26 cellular contexts compared by ENCODE assay signal in the genomic region with DNA sequence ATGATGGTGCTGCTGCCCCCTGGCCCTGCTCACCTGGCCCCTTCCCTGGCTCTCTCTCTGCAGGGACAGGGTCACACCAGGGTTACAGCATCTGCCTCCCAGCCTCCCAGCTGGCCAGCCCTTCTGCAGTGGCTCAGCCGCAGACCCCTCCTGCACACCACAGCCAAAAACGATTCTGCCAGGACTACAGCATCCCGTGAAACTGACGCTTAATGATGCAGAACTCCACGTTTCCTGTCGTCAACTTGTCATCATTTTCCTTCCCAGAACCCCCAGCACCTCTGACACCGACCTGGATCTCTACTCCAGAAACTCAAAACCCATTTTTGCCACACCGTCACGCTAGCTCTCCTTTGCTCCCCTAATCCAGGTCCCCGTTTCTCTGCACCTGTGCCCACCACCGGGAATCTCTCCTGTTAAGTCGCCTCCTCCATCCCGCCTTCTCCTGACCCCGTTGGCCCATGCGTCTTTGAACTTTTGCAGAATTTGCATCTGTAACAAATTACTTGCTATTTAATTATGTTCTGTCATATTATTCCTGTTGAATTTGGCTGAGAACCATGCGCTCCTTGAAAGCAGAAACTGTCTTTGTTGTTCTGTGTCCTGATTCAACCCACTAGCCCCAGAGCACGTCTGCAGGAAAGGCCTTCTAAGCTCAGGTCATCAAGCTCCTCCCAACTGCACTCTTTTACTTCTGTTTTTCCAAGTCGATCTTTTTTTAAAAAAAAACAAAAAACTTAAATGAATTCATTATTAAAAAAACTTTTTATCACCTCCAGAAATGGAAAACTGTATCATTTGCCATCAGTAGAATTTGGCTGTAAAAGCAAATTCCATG.
"Had no signal": no experiment of that assay in that cellular context is flagged by ENCODE, and none has a peak within 500 bp of the region (broad histone marks: within the 10 kb centered on the region; RNA-seq: fewer than 3 reads in every experiment).

No MANE protein-coding gene starts in this region.

- H3K9me3 ChIP-seq: adrenal gland, left ventricle myocardium inferior, neutrophil, right lobe of liver, thoracic aorta, vagina had no signal

- H3K4me1 ChIP-seq: adrenal gland, right lobe of liver, vagina had no signal

- H3K36me3 ChIP-seq: adrenal gland, brain microvascular endothelial cell, left ventricle myocardium inferior, neutrophil, right lobe of liver, thoracic aorta, vagina had no signal

- H3K4me3 ChIP-seq: adrenal gland, left ventricle myocardium inferior, right lobe of liver, skin epidermis, thoracic aorta, vagina had no signal

- DNase-seq: activated CD4-positive, alpha-beta T cell treated with anti-CD3 and anti-CD28 coated beads for 4 hours; activated CD4-positive, alpha-beta T cell treated with anti-CD3 and anti-CD28 coated beads, Interleukin-2, amount 50 U/mL, for 4 hours; activated CD8-positive, alpha-beta memory T cell treated with anti-CD3 and anti-CD28 coated beads, Interleukin-2, amount 50 U/mL, for 4 hours; activated effector memory CD4-positive, alpha-beta T cell treated with anti-CD3 and anti-CD28 coated beads, Interleukin-2, amount 50 U/mL, for 16 hours; activated naive CD4-positive, alpha-beta T cell treated with anti-CD3 and anti-CD28 coated beads for 36 hours; activated naive CD8-positive, alpha-beta T cell treated with anti-CD3 and anti-CD28 coated beads for 36 hours; activated T-cell treated with anti-CD3 and anti-CD28 coated beads, Interleukin-2, amount 50 U/mL, for 1 hour; adrenal gland; aorta; brain microvascular endothelial cell; caudate nucleus; cortex of kidney; effector memory CD8-positive, alpha-beta T cell; foreskin melanocyte; left ventricle myocardium inferior; mammary epithelial cell; midbrain; naive thymus-derived CD4-positive, alpha-beta T cell; right lobe of liver; stimulated activated CD4-positive, alpha-beta T cell treated with anti-CD3 and anti-CD28 coated beads, Interleukin-12 subunit alpha, Interleukin-12 subunit beta, amount 100 ng/mL, for 4 hours; stimulated activated CD4-positive, alpha-beta T cell treated with anti-CD3 and anti-CD28 coated beads, Interleukin-4, amount 100 ng/mL, for 24 hours; trophoblast cell had no signal

- H3K27ac ChIP-seq: adrenal gland, brain microvascular endothelial cell, left ventricle myocardium inferior, neutrophil, skin epidermis, thoracic aorta, vagina had no signal

- H3K27me3 ChIP-seq: adrenal gland, brain microvascular endothelial cell, right lobe of liver, vagina had no signal
